ENCODE assay signal across 9 cellular contexts in the genomic region with DNA sequence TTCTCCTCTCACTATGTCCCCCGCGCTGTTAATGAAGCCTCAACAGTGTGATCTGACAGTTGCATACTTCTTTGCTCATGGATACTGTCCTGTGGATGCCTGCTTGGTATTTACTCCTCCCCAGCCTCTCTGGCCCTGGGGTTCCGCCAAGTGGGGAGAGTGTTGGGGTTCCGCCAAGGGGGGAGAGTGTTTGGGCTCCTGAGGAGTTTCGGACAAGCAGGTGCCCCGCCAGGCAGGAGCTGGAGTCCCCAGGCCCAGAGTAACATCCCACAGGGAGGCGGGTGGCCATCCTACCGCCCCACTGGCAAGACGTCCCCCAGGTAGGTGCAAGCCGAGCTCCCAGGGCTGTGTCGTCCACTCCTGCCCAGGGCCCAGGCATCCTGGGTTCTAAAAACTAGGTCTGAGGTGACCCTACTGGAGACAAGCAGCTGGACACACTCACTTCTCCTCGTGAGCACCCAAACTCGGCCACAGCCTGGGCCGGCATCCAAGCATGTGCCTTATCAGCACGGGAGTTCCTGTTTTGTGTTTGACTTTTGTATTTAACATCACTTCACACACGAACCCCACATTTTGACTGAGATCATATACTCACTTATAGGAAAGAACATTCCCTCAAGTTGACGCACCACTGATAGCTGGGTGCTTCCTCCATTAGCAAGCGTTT. TPM values are rescaled to one million over a fixed set of nuclear protein-coding genes. Genes with fewer than 3 reads are reported as not detected.
DNase-seq lines count a peak whose midpoint lies in the region; ATAC-seq and TF ChIP-seq lines count a peak whose summit lies in the region.
"Had no signal": no experiment of that assay in that cellular context is flagged by ENCODE, and none has a peak within 500 bp of the region (broad histone marks: within the 10 kb centered on the region; RNA-seq: fewer than 3 reads in every experiment).

No MANE protein-coding gene starts in this region.

- H3K9ac ChIP-seq in BLaER1 = no peak overlapping the region
- H3K9ac ChIP-seq: KMS-11 had no signal

- peak overlapping the region; percentile 4; the same call in 1 of the 2 replicates for H3K4me2 ChIP-seq in BLaER1
- H3K4me2 ChIP-seq: KMS-11 had no signal

- in situ Hi-C loops in GM13977 (cut with MboI; ENCODE audit: low pct_unique_long_range_greater_than_20kb, low sequenced_read_pairs, unreplicated experiment) = no loop called here

- peaks cover 56% of the 10 kb centered on the region for H3K4me1 ChIP-seq in BLaER1

- no peaks in the 10 kb centered on the region for H3K9me3 ChIP-seq in BLaER1

- TF ChIP-seq CTCF in GM13977 (IDR thresholded peaks at IDR 0.05; ENCODE audit: extremely low read depth, insufficient read depth, missing control alignments) (no peak), foreskin fibroblast (IDR thresholded peaks at IDR 0.05; ENCODE audit: low read depth, low read length) (no peak)

- H4K20me1 ChIP-seq in BLaER1 = no peaks in the 10 kb centered on the region

- peak; percentile 80 for DNase-seq in OCI-M1 (lab: John Stamatoyannopoulos, UW)
- peak; percentile 23 for DNase-seq in ecto neural progenitor cell (ENCODE audit: low spot score)
- peak; percentile 80 for DNase-seq in mucosa of gallbladder (ENCODE audit: low spot score)
- no peak for DNase-seq in GM13977 (ENCODE audit: low spot score)
- DNase-seq in foreskin fibroblast = no peak
- no peak for DNase-seq in NCI-H1105 treated with DMSO at 0.1 percent for 48 hours (lab: John Stamatoyannopoulos, UW)

- H3K27ac ChIP-seq in BLaER1 = no peak overlapping the region
- H3K27ac ChIP-seq: KMS-11 had no signal

- no peaks in the 10 kb centered on the region for H3K36me3 ChIP-seq in BLaER1

- no peak for ATAC-seq in HG03439 (IDR thresholded peaks at IDR 0.05; ENCODE audit: unreplicated experiment)

- no peaks in the 10 kb centered on the region for H3K27me3 ChIP-seq in BLaER1

- H3K4me3 ChIP-seq in BLaER1 = no peak overlapping the region
- no peak overlapping the region for H3K4me3 ChIP-seq in foreskin fibroblast (ENCODE audit: low read depth in 1 of 2, low read length in 2 of 2)

RNA-seq across cellular contexts. Expression of a gene that starts 34.2 kb away (rescaled TPM):
- 0.23 TPM for total RNA-seq in mucosa of gallbladder

Comparison
In these comparisons a context has a peak if more than half of its experiments do, and no peak if none do; other contexts are left out.
1. DNase-seq: peak in OCI-M1 (single experiment), ecto neural progenitor cell (single experiment) and mucosa of gallbladder (single experiment); none in GM13977 (single experiment), foreskin fibroblast (0 of 2) and NCI-H1105 treated with DMSO at 0.1 percent for 48 hours (single experiment).